In the genomic region with DNA sequence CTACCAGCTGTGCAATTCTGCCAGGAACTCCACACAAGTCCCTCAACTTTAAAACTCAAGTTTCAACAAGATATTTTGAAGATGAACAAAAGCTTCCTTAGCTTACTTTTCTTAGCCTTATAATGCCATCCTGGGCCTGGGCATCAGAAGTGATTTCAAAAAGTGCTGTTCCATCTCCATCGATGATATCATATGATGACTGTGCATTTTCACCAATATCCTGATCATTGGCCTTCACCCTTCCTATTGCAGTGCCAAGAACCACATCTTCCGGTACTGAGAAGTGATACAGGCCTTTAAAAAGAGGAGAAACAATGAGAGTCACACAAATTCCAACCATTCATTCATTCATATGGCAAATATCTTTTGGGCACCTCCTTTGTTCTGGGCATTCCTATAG, we compare ENCODE assay signal across 2 cellular contexts.
A peak's percentile ranks its signal among the peaks of the same experiment; 100 is the strongest.
TF ChIP-seq lines count a peak whose summit lies in the region.

No MANE protein-coding gene starts in this region.

TF ChIP-seq in HepG2, 621 proteins besides CTCF, POLR2A, EP300 and RAD21:
- TF ChIP-seq ZNF326 (CRISPR knock-in tag; IDR thresholded peaks at IDR 0.05; ENCODE audit: borderline replicate concordance): no peak
- peak; percentile 66; the same call in 1 of the 2 replicates for TF ChIP-seq NFE2L2 (IDR thresholded peaks at IDR 0.05; ENCODE audit: low read length)
- TF ChIP-seq MAFF (IDR thresholded peaks at IDR 0.05; ENCODE audit: low read depth, low read length): peak; percentile 80
- TF ChIP-seq MAFK (conservative IDR thresholded peaks at IDR 0.05 in 1 of 2, IDR thresholded peaks at IDR 0.05 in 1 of 2; ENCODE audit: low read length in 2 of 2): peak; percentile 87 to 89

TF ChIP-seq in H1, 55 proteins besides CTCF, POLR2A, EP300 and RAD21:
- TF ChIP-seq GABPA (IDR thresholded peaks at IDR 0.05; ENCODE audit: borderline replicate concordance, insufficient read depth, low read length) (no peak), MAFK (IDR thresholded peaks at IDR 0.05; ENCODE audit: low read depth, low read length) (peak; percentile 14; the same call in 1 of the 2 replicates)
